In the genomic region with DNA sequence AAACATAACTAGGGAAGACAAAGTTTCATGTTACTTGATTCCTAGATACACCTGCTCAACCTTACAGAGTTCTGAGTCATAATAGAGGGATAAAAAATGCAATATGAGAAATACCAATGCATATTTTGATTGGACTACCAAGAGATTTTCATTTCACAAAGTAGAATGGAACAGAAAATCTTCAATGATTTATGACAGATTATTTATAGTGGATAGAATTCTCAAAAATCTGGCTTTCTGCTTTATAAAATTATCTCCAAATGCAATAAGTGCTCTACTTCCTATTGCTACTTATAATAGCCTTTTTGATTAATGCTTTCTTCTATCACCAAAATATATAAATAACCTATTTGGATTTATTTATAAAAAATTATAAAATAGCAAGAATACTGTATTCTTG, we compare ENCODE assay signal across 31 cellular contexts. TPM values are rescaled to one million over a fixed set of nuclear protein-coding genes. Genes with fewer than 3 reads are reported as not detected.
"Had no signal": no experiment of that assay in that cellular context is flagged by ENCODE, and none has a peak within 500 bp of the region (broad histone marks: within the 10 kb centered on the region; RNA-seq: fewer than 3 reads in every experiment).

No MANE protein-coding gene starts in this region.

- DNase-seq: activated CD4-positive, alpha-beta T cell treated with anti-CD3 and anti-CD28 coated beads, Interleukin-2, amount 10 ng/mL, durations not matched to agents 7 days and 5 days; activated CD4-positive, CD25-positive, alpha-beta regulatory T cell treated with anti-CD3 and anti-CD28 coated beads, Interleukin-2, amount 50 U/mL, for 72 hours; activated CD8-positive, alpha-beta memory T cell treated with anti-CD3 and anti-CD28 coated beads, Interleukin-2, amount 10 ng/mL, durations not matched to agents 7 days and 5 days; activated CD8-positive, alpha-beta T cell treated with anti-CD3 and anti-CD28 coated beads for 36 hours; activated naive CD4-positive, alpha-beta T cell treated with Interleukin-2 at 50 U/mL for 16 hours; amniotic stem cell; colonic mucosa; endodermal cell; esophagus squamous epithelium; gastrocnemius medialis; hippocampal formation; mammary epithelial cell; stimulated activated CD4-positive, alpha-beta T cell treated with anti-CD3 and anti-CD28 coated beads, Interleukin-2, amount 100 ng/mL, for 48 hours; stimulated activated CD8-positive, alpha-beta memory T cell treated with anti-CD3 and anti-CD28 coated beads, Interleukin-4, amount 100 ng/mL, for 48 hours; stimulated activated naive CD4-positive, alpha-beta T cell; SW 1271; WERI-Rb-1 had no signal

- H3K27me3 ChIP-seq: breast epithelium, colonic mucosa, esophagus squamous epithelium, gastrocnemius medialis, neural progenitor cell, vagina had no signal

- H3K27ac Mint-ChIP-seq: activated CD4-positive, alpha-beta T cell treated with anti-CD3 and anti-CD28 coated beads, Interleukin-2, amount 10 ng/mL, durations not matched to agents 7 days and 5 days; activated CD8-positive, alpha-beta memory T cell treated with anti-CD3 and anti-CD28 coated beads, Interleukin-2, amount 10 ng/mL, durations not matched to agents 7 days and 5 days; activated T-helper 2 cell treated with anti-CD3 and anti-CD28 coated beads, Interferon-gamma antibody, Interleukin-2, Interleukin-4, amounts not matched to agents 10 μg/mL and 5 μg/mL and 100 μg/mL, durations not matched to agents 14 hours and 24 hours and 36 hours; endodermal cell; neural progenitor cell; type B pancreatic cell had no signal

- H3K4me1 ChIP-seq: breast epithelium, colonic mucosa, esophagus squamous epithelium, gastrocnemius medialis, neural progenitor cell had no signal

- H3K9me3 Mint-ChIP-seq: activated CD4-positive, alpha-beta T cell treated with anti-CD3 and anti-CD28 coated beads, Interleukin-2, amount 10 ng/mL, durations not matched to agents 7 days and 5 days; activated CD8-positive, alpha-beta T cell treated with anti-CD3 and anti-CD28 coated beads for 36 hours; endodermal cell; neural progenitor cell had no signal

- H3K9me3 ChIP-seq: breast epithelium, colonic mucosa, esophagus squamous epithelium, gastrocnemius medialis, thoracic aorta, vagina had no signal

- H3K4me3 Mint-ChIP-seq: activated CD4-positive, alpha-beta T cell treated with anti-CD3 and anti-CD28 coated beads, Interleukin-2, amount 10 ng/mL, durations not matched to agents 7 days and 5 days; activated CD8-positive, alpha-beta memory T cell treated with anti-CD3 and anti-CD28 coated beads, Interleukin-2, amount 10 ng/mL, durations not matched to agents 7 days and 5 days; activated CD8-positive, alpha-beta T cell treated with anti-CD3 and anti-CD28 coated beads for 36 hours; endodermal cell; neural progenitor cell; type B pancreatic cell had no signal

- H3K36me3 ChIP-seq: breast epithelium, colonic mucosa, esophagus squamous epithelium, gastrocnemius medialis, neural progenitor cell, thoracic aorta, vagina, WERI-Rb-1 had no signal

- H3K4me1 Mint-ChIP-seq: neural progenitor cell had no signal

- H3K27me3 Mint-ChIP-seq: activated CD4-positive, alpha-beta T cell treated with anti-CD3 and anti-CD28 coated beads, Interleukin-2, amount 10 ng/mL, durations not matched to agents 7 days and 5 days; activated CD8-positive, alpha-beta memory T cell treated with anti-CD3 and anti-CD28 coated beads, Interleukin-2, amount 10 ng/mL, durations not matched to agents 7 days and 5 days; activated CD8-positive, alpha-beta T cell treated with anti-CD3 and anti-CD28 coated beads for 36 hours had no signal

- H3K27ac ChIP-seq: breast epithelium, colonic mucosa, esophagus squamous epithelium, gastrocnemius medialis, neural progenitor cell, thoracic aorta, vagina, WERI-Rb-1 had no signal

- H3K36me3 Mint-ChIP-seq: neural progenitor cell, type B pancreatic cell had no signal

- H3K4me3 ChIP-seq: breast epithelium, colonic mucosa, esophagus squamous epithelium, gastrocnemius medialis, neural progenitor cell, smooth muscle cell, thoracic aorta, vagina had no signal

- ATAC-seq: activated CD8-positive, alpha-beta memory T cell treated with anti-CD3 and anti-CD28 coated beads, Interleukin-2, amount 10 ng/mL, durations not matched to agents 7 days and 5 days; activated CD8-positive, alpha-beta T cell treated with anti-CD3 and anti-CD28 coated beads for 36 hours; gastrocnemius medialis; left ventricle myocardium superior; sciatic nerve had no signal

RNA-seq across cellular contexts. Expression of a gene that starts 18.9 kb away (rescaled TPM):
- total RNA-seq: activated CD4-positive, alpha-beta T cell treated with anti-CD3 and anti-CD28 coated beads, Interleukin-2, amount 10 ng/mL, durations not matched to agents 7 days and 5 days; activated CD8-positive, alpha-beta memory T cell treated with anti-CD3 and anti-CD28 coated beads, Interleukin-2, amount 10 ng/mL, durations not matched to agents 7 days and 5 days; activated CD8-positive, alpha-beta T cell treated with anti-CD3 and anti-CD28 coated beads for 36 hours; activated T-helper 2 cell treated with anti-CD3 and anti-CD28 coated beads, Interferon-gamma antibody, Interleukin-2, Interleukin-4, amounts not matched to agents 10 μg/mL and 5 μg/mL and 100 μg/mL, durations not matched to agents 14 hours and 24 hours and 36 hours; breast epithelium; colonic mucosa; esophagus squamous epithelium; gastrocnemius medialis; left ventricle myocardium superior; mammary epithelial cell; mononuclear cell; myocyte; posterior vena cava; renal cortical epithelial cell; sciatic nerve; smooth muscle cell; T-helper 2 cell treated with Interferon-gamma antibody and Interleukin-4, amounts not matched to agents 100 ng/mL and 5 ng/mL, for 36 hours; thoracic aorta; vagina had no signal
- polyA plus RNA-seq: mammary epithelial cell, smooth muscle cell had no signal
